ENCODE assay signal across 2 cellular contexts in genomic region chr3:11272913-11273574, GRCh38.
A peak's percentile ranks its signal among the peaks of the same experiment; 100 is the strongest.
TF ChIP-seq lines count a peak whose summit lies in the region.

No MANE protein-coding gene starts in this region.

TF ChIP-seq in IMR-90, 13 proteins besides CTCF, POLR2A, EP300 and RAD21:
- TF ChIP-seq BHLHE40 (IDR thresholded peaks at IDR 0.05; ENCODE audit: low read depth, low read length), result peak; percentile 53
- no peak for TF ChIP-seq RCOR1 (IDR thresholded peaks at IDR 0.05; ENCODE audit: insufficient replicate concordance, low read length)

TF ChIP-seq in GM12878, 131 proteins besides CTCF, POLR2A, EP300 and RAD21:
- no peak for TF ChIP-seq POLR2AphosphoS5 (IDR thresholded peaks at IDR 0.05; ENCODE audit: low read length)
- TF ChIP-seq CBX5 (IDR thresholded peaks at IDR 0.05; ENCODE audit: low read depth), result no peak
- no peak for TF ChIP-seq MYC (IDR thresholded peaks at IDR 0.05; ENCODE audit: insufficient read depth, insufficient read length, insufficient replicate concordance, low read length, severe bottlenecking)
- 0 out of 2 replicates have a peak, but pooled peaks have one; percentile 37 for TF ChIP-seq CHD1 (IDR thresholded peaks at IDR 0.05; ENCODE audit: low read depth, low read length)
- no peak for TF ChIP-seq TCF12 (IDR thresholded peaks at IDR 0.05; ENCODE audit: low read depth, low read length)
- TF ChIP-seq ESRRA (IDR thresholded peaks at IDR 0.05; ENCODE audit: low read length), result no peak
- no peak for TF ChIP-seq EED (IDR thresholded peaks at IDR 0.05; ENCODE audit: low read depth)
- no peak for TF ChIP-seq NFYA (IDR thresholded peaks at IDR 0.05; ENCODE audit: borderline replicate concordance, low read depth, low read length)
- no peak for TF ChIP-seq POLR2AphosphoS2 (IDR thresholded peaks at IDR 0.05; ENCODE audit: low read depth, low read length)
- TF ChIP-seq NFIC (IDR thresholded peaks at IDR 0.05; ENCODE audit: low read depth, low read length), result 0 out of 2 replicates have a peak, but pooled peaks have one; percentile 9
- no peak for TF ChIP-seq FOXM1 (IDR thresholded peaks at IDR 0.05; ENCODE audit: low read depth, low read length)
- TF ChIP-seq ZNF622 (IDR thresholded peaks at IDR 0.05), result no peak
- TF ChIP-seq BHLHE40 (IDR thresholded peaks at IDR 0.05; ENCODE audit: borderline replicate concordance in 1 of 2, low read depth in 2 of 2, low read length in 1 of 2), result peak; percentile 39 to 45; a peak in 2 of 4 replicates
- TF ChIP-seq ZNF592 (IDR thresholded peaks at IDR 0.05), result no peak
- TF ChIP-seq BCL3 (IDR thresholded peaks at IDR 0.05; ENCODE audit: borderline replicate concordance, insufficient read depth, low read depth, low read length, poor library complexity, severe bottlenecking), result no peak
- TF ChIP-seq IRF4 (IDR thresholded peaks at IDR 0.05; ENCODE audit: low read depth, low read length), result no peak
- no peak for TF ChIP-seq TARDBP (IDR thresholded peaks at IDR 0.05; ENCODE audit: borderline replicate concordance)
- no peak for TF ChIP-seq JUND (IDR thresholded peaks at IDR 0.05; ENCODE audit: low read depth, low read length)
- TF ChIP-seq RCOR1 (conservative IDR thresholded peaks at IDR 0.05; ENCODE audit: low read depth, low read length), result no peak
- no peak for TF ChIP-seq RB1 (IDR thresholded peaks at IDR 0.05; ENCODE audit: borderline replicate concordance)
- no peak for TF ChIP-seq E2F8 (IDR thresholded peaks at IDR 0.05; ENCODE audit: low read depth, partially characterized antibody)
- TF ChIP-seq CREB1 (IDR thresholded peaks at IDR 0.05; ENCODE audit: low read depth), result no peak
TF ChIP-seq in GM12878: peak in this region for 3.
